In genomic region chr6:53673138-53673801, GRCh38 we compare ENCODE assay signal across 12 cellular contexts. TPM values are rescaled to one million over a fixed set of nuclear protein-coding genes. Genes with fewer than 3 reads are reported as not detected.
DNase-seq lines count a peak whose midpoint lies in the region; ATAC-seq and TF ChIP-seq lines count a peak whose summit lies in the region.
"Had no signal": no experiment of that assay in that cellular context is flagged by ENCODE, and none has a peak within 500 bp of the region (broad histone marks: within the 10 kb centered on the region; RNA-seq: fewer than 3 reads in every experiment).

No MANE protein-coding gene starts in this region.

- intact Hi-C loops in PC-3 (cut with micrococcal nuclease), result loop anchor here (1.0 kb wide), 1 partner anchor 21 kb away; no protein-coding TSS in a partner anchor
- intact Hi-C loops in naive thymus-derived CD4-positive, alpha-beta T cell (cut with micrococcal nuclease), result no loop called here
- intact Hi-C loops in activated T-helper 2 cell treated with anti-CD3 and anti-CD28 coated beads, Interferon-gamma antibody, Interleukin-2, Interleukin-4, amounts not matched to agents 10 μg/mL and 5 μg/mL and 100 μg/mL, durations not matched to agents 14 hours and 24 hours and 36 hours (cut with micrococcal nuclease), result no loop called here

- H3K27me3 ChIP-seq in PC-3 (ENCODE audit: low read length) (no peaks in the 10 kb centered on the region), gastroesophageal sphincter (no peaks in the 10 kb centered on the region)
- no peaks in the 10 kb centered on the region for H3K27me3 ChIP-seq in naive thymus-derived CD4-positive, alpha-beta T cell (ENCODE audit: control insufficient read depth in 2 of 2, insufficient read depth in 2 of 2, low read length in 2 of 2)

- H3K4me3 Mint-ChIP-seq in stimulated activated naive CD8-positive, alpha-beta T cell treated with anti-CD3 and anti-CD28 coated beads, Interleukin-15, amount 100 ng/mL, for 72 hours, result no peak overlapping the region
- no peak overlapping the region for H3K4me3 Mint-ChIP-seq in naive thymus-derived CD4-positive, alpha-beta T cell
- no peak overlapping the region for H3K4me3 Mint-ChIP-seq in activated T-helper 2 cell treated with anti-CD3 and anti-CD28 coated beads, Interferon-gamma antibody, Interleukin-2, Interleukin-4, amounts not matched to agents 10 μg/mL and 5 μg/mL and 100 μg/mL, durations not matched to agents 14 hours and 24 hours and 36 hours (ENCODE audit: low read depth)
- H3K4me3 Mint-ChIP-seq: effector memory CD8-positive, alpha-beta T cell; stimulated activated effector memory CD8-positive, alpha-beta T cell treated with anti-CD3 and anti-CD28 coated beads, Interleukin-12 subunit alpha, Interleukin-12 subunit beta, amount 100 ng/mL, for 72 hours had no signal

- no peaks in the 10 kb centered on the region for H3K4me1 Mint-ChIP-seq in stimulated activated naive CD8-positive, alpha-beta T cell treated with anti-CD3 and anti-CD28 coated beads, Interleukin-15, amount 100 ng/mL, for 72 hours
- no peaks in the 10 kb centered on the region for H3K4me1 Mint-ChIP-seq in naive thymus-derived CD4-positive, alpha-beta T cell
- H3K4me1 Mint-ChIP-seq in activated T-helper 2 cell treated with anti-CD3 and anti-CD28 coated beads, Interferon-gamma antibody, Interleukin-2, Interleukin-4, amounts not matched to agents 10 μg/mL and 5 μg/mL and 100 μg/mL, durations not matched to agents 14 hours and 24 hours and 36 hours (ENCODE audit: low read depth), result no peaks in the 10 kb centered on the region
- H3K4me1 Mint-ChIP-seq: stimulated activated effector memory CD8-positive, alpha-beta T cell treated with anti-CD3 and anti-CD28 coated beads, Interleukin-12 subunit alpha, Interleukin-12 subunit beta, amount 100 ng/mL, for 72 hours had no signal

- H3K27ac ChIP-seq in HEK293 (ENCODE audit: extremely low read depth, low read depth, low read length) (0 out of 2 replicates have a peak overlapping the region, but pooled peaks have one; percentile 5), PC-3 (ENCODE audit: low read length) (peak overlapping the region; percentile 52), gastroesophageal sphincter (no peak overlapping the region)
- H3K27ac ChIP-seq in naive thymus-derived CD4-positive, alpha-beta T cell (ENCODE audit: low read depth, low read length), result no peak overlapping the region

- H4K20me1 ChIP-seq in PC-3 (ENCODE audit: low read length), result no peaks in the 10 kb centered on the region

- H3K27me3 Mint-ChIP-seq in stimulated activated naive CD8-positive, alpha-beta T cell treated with anti-CD3 and anti-CD28 coated beads, Interleukin-15, amount 100 ng/mL, for 72 hours, result peaks cover 16% of the 10 kb centered on the region
- H3K27me3 Mint-ChIP-seq in naive thymus-derived CD4-positive, alpha-beta T cell, result peaks cover 11 to 22% (median 13%) of the 10 kb centered on the region in 5 donors
- peaks cover 17% of the 10 kb centered on the region for H3K27me3 Mint-ChIP-seq in activated T-helper 2 cell treated with anti-CD3 and anti-CD28 coated beads, Interferon-gamma antibody, Interleukin-2, Interleukin-4, amounts not matched to agents 10 μg/mL and 5 μg/mL and 100 μg/mL, durations not matched to agents 14 hours and 24 hours and 36 hours (ENCODE audit: low read depth)

- H3K27ac Mint-ChIP-seq in stimulated activated naive CD8-positive, alpha-beta T cell treated with anti-CD3 and anti-CD28 coated beads, Interleukin-15, amount 100 ng/mL, for 72 hours, result no peak overlapping the region
- no peak overlapping the region for H3K27ac Mint-ChIP-seq in naive thymus-derived CD4-positive, alpha-beta T cell
- no peak overlapping the region for H3K27ac Mint-ChIP-seq in activated T-helper 2 cell treated with anti-CD3 and anti-CD28 coated beads, Interferon-gamma antibody, Interleukin-2, Interleukin-4, amounts not matched to agents 10 μg/mL and 5 μg/mL and 100 μg/mL, durations not matched to agents 14 hours and 24 hours and 36 hours
- H3K27ac Mint-ChIP-seq: effector memory CD8-positive, alpha-beta T cell; stimulated activated effector memory CD8-positive, alpha-beta T cell treated with anti-CD3 and anti-CD28 coated beads, Interleukin-12 subunit alpha, Interleukin-12 subunit beta, amount 100 ng/mL, for 72 hours had no signal

- TF ChIP-seq CTCF in HEK293 (tag by site-specific recombination; IDR thresholded peaks at IDR 0.05), result no peak
- no peak for TF ChIP-seq CTCF in PC-3 (conservative IDR thresholded peaks at IDR 0.05; ENCODE audit: low read depth, low read length)
- TF ChIP-seq CTCF in fibroblast of mammary gland (conservative IDR thresholded peaks at IDR 0.05; ENCODE audit: control insufficient read depth, insufficient read depth, low read depth, low read length), result no peak
- no peak for TF ChIP-seq CTCF in gastroesophageal sphincter (IDR thresholded peaks at IDR 0.05)

- H3K9me2 ChIP-seq in PC-3 (replicated peaks; ENCODE audit: low read length), result no peaks in the 10 kb centered on the region

- no TSS peak for BruUV-seq in PC-3 (replicated peaks; lab: Mats Ljungman, UMichigan)

- no peak overlapping the region for H3K4me3 ChIP-seq in HEK293 (ENCODE audit: low read depth, low read length)
- H3K4me3 ChIP-seq in PC-3 (ENCODE audit: low read length), result peak overlapping the region; percentile 28; the same call in 1 of the 2 replicates
- H3K4me3 ChIP-seq in fibroblast of mammary gland (ENCODE audit: control insufficient read depth, low read depth, low read length), result no peak overlapping the region
- no peak overlapping the region for H3K4me3 ChIP-seq in naive thymus-derived CD4-positive, alpha-beta T cell (ENCODE audit: low read length)
- H3K4me3 ChIP-seq in gastroesophageal sphincter, result no peak overlapping the region

- 8 to 10% methylated on average over 2 of the region's 2 CpGs for WGBS in gastroesophageal sphincter (ENCODE audit: low coverage in 1 of 2), 2 donors

- H3K9me3 Mint-ChIP-seq in stimulated activated naive CD8-positive, alpha-beta T cell treated with anti-CD3 and anti-CD28 coated beads, Interleukin-15, amount 100 ng/mL, for 72 hours, result no peaks in the 10 kb centered on the region
- no peaks in the 10 kb centered on the region for H3K9me3 Mint-ChIP-seq in naive thymus-derived CD4-positive, alpha-beta T cell
- no peaks in the 10 kb centered on the region for H3K9me3 Mint-ChIP-seq in activated T-helper 2 cell treated with anti-CD3 and anti-CD28 coated beads, Interferon-gamma antibody, Interleukin-2, Interleukin-4, amounts not matched to agents 10 μg/mL and 5 μg/mL and 100 μg/mL, durations not matched to agents 14 hours and 24 hours and 36 hours
- H3K9me3 Mint-ChIP-seq: effector memory CD8-positive, alpha-beta T cell; stimulated activated effector memory CD8-positive, alpha-beta T cell treated with anti-CD3 and anti-CD28 coated beads, Interleukin-12 subunit alpha, Interleukin-12 subunit beta, amount 100 ng/mL, for 72 hours had no signal

- H3K79me2 ChIP-seq in PC-3 (ENCODE audit: low read length), result no peaks in the 10 kb centered on the region

- peak; percentile 66 for ATAC-seq in PC-3
- no peak for ATAC-seq in stimulated activated naive CD8-positive, alpha-beta T cell treated with anti-CD3 and anti-CD28 coated beads, Interleukin-15, amount 100 ng/mL, for 72 hours
- no peak for ATAC-seq in naive thymus-derived CD4-positive, alpha-beta T cell
- ATAC-seq in gastroesophageal sphincter, result no peak
- ATAC-seq: effector memory CD8-positive, alpha-beta T cell; stimulated activated effector memory CD8-positive, alpha-beta T cell treated with anti-CD3 and anti-CD28 coated beads, Interleukin-12 subunit alpha, Interleukin-12 subunit beta, amount 100 ng/mL, for 72 hours had no signal

- peaks cover 11% of the 10 kb centered on the region for H3F3A ChIP-seq in PC-3 (ENCODE audit: low read length, unreplicated experiment)

- no peak for TF ChIP-seq POLR2A in gastroesophageal sphincter (IDR thresholded peaks at IDR 0.05)

- peaks cover 11% of the 10 kb centered on the region for H3K4me1 ChIP-seq in HEK293 (ENCODE audit: control insufficient read depth, insufficient read depth, low read length)
- H3K4me1 ChIP-seq in PC-3 (ENCODE audit: insufficient read depth, low read length), result peaks cover 22% of the 10 kb centered on the region
- H3K4me1 ChIP-seq in naive thymus-derived CD4-positive, alpha-beta T cell (ENCODE audit: control insufficient read depth in 2 of 2, insufficient read depth in 2 of 2, low read length in 2 of 2), result no peaks in the 10 kb centered on the region
- H3K4me1 ChIP-seq in gastroesophageal sphincter, result peaks cover 0 to 8% (median 0%) of the 10 kb centered on the region in 3 donors

- DNase-seq in PC-3 (peak; percentile 98), fibroblast of mammary gland (ENCODE audit: low read depth) (peak; percentile 79), renal cortical epithelial cell (ENCODE audit: low read depth) (peak; percentile 84)
- DNase-seq in stimulated activated naive CD8-positive, alpha-beta T cell treated with anti-CD3 and anti-CD28 coated beads, Interleukin-15, amount 100 ng/mL, for 72 hours, result no peak
- DNase-seq in naive thymus-derived CD4-positive, alpha-beta T cell, result no peak
- no peak for DNase-seq in activated T-helper 2 cell treated with anti-CD3 and anti-CD28 coated beads, Interferon-gamma antibody, Interleukin-2, Interleukin-4, amounts not matched to agents 10 μg/mL and 5 μg/mL and 100 μg/mL, durations not matched to agents 14 hours and 24 hours and 36 hours (ENCODE audit: low spot score)
- DNase-seq: activated CD8-positive, alpha-beta memory T cell treated with anti-CD3 and anti-CD28 coated beads for 24 hours; effector memory CD8-positive, alpha-beta T cell; occipital lobe had no signal

- no peaks in the 10 kb centered on the region for H3K36me3 Mint-ChIP-seq in naive thymus-derived CD4-positive, alpha-beta T cell
- no peaks in the 10 kb centered on the region for H3K36me3 Mint-ChIP-seq in activated T-helper 2 cell treated with anti-CD3 and anti-CD28 coated beads, Interferon-gamma antibody, Interleukin-2, Interleukin-4, amounts not matched to agents 10 μg/mL and 5 μg/mL and 100 μg/mL, durations not matched to agents 14 hours and 24 hours and 36 hours (ENCODE audit: low read depth)
- H3K36me3 Mint-ChIP-seq: stimulated activated effector memory CD8-positive, alpha-beta T cell treated with anti-CD3 and anti-CD28 coated beads, Interleukin-12 subunit alpha, Interleukin-12 subunit beta, amount 100 ng/mL, for 72 hours had no signal

- CTCF ChIA-PET in HEK293 (lab: Yijun Ruan, JAX) (interaction anchor here (0.6 to 1.9 kb wide), 11 partner anchors 9 to 1438 kb away, joined by 3 to 15 read pairs (median 4); no protein-coding TSS in a partner anchor), PC-3 (lab: Charles Lee) (interaction anchor here (1.2 kb wide), 1 partner anchor 46 kb away, joined by 4 read pairs; no protein-coding TSS in a partner anchor)
- CTCF ChIA-PET in naive thymus-derived CD4-positive, alpha-beta T cell (lab: Charles Lee), result no interaction called here

- H3K4me2 ChIP-seq in PC-3 (ENCODE audit: low read length), result peak overlapping the region; percentile 80

- POLR2A ChIA-PET in HEK293 (lab: Yijun Ruan, JAX), result interaction anchor here (1.0 to 1.6 kb wide), 4 partner anchors 22 to 205 kb away, joined by 3 to 7 read pairs (median 4); no protein-coding TSS in a partner anchor
- POLR2A ChIA-PET in PC-3 (lab: Charles Lee; ENCODE audit: unreplicated experiment), result interaction anchor here (0.7 kb wide), 1 partner anchor 355 kb away, joined by 3 read pairs; no protein-coding TSS in a partner anchor
- POLR2A ChIA-PET in naive thymus-derived CD4-positive, alpha-beta T cell (lab: Charles Lee), result no interaction called here

- no peak overlapping the region for H2AFZ ChIP-seq in PC-3 (ENCODE audit: low read length)

- H3K36me3 ChIP-seq in HEK293 (ENCODE audit: control insufficient read depth in 2 of 2, insufficient read depth in 1 of 2, low read length in 2 of 2) (no peaks in the 10 kb centered on the region), PC-3 (ENCODE audit: low read depth, low read length) (no peaks in the 10 kb centered on the region), gastroesophageal sphincter (no peaks in the 10 kb centered on the region)
- no peaks in the 10 kb centered on the region for H3K36me3 ChIP-seq in naive thymus-derived CD4-positive, alpha-beta T cell (ENCODE audit: control insufficient read depth in 2 of 3, insufficient read depth in 3 of 3, low read length in 3 of 3)

- H3K9ac ChIP-seq in PC-3 (ENCODE audit: low read length), result no peak overlapping the region

- H3K9me3 ChIP-seq in HEK293 (ENCODE audit: control insufficient read depth, insufficient read depth, low read depth, low read length) (no peaks in the 10 kb centered on the region), PC-3 (ENCODE audit: low read length) (no peaks in the 10 kb centered on the region), gastroesophageal sphincter (no peaks in the 10 kb centered on the region)
- no peaks in the 10 kb centered on the region for H3K9me3 ChIP-seq in naive thymus-derived CD4-positive, alpha-beta T cell (ENCODE audit: control insufficient read depth in 2 of 3, low read length in 3 of 3)

- TF ChIP-seq EP300 in gastroesophageal sphincter (IDR thresholded peaks at IDR 0.05), result no peak

RNA-seq across cellular contexts. Expression of gene KLHL31, which starts 7.7 kb away (rescaled TPM):
- total RNA-seq in PC-3 (2014; rRNA removed) (0.17 and 0.33 TPM in 2 replicates), renal cortical epithelial cell (0.20 TPM in 1 of 2 replicates, not detected in the other), gastroesophageal sphincter (under 1 TPM; 0.07 to 0.62 (median 0.44) TPM)
- total RNA-seq in naive thymus-derived CD4-positive, alpha-beta T cell, result under 1 TPM in 4 of 5 experiments, not detected in 1; 0.12 to 0.49 (median 0.15) TPM
- not detected for polyA plus RNA-seq in naive thymus-derived CD4-positive, alpha-beta T cell
- 0.14 and 0.18 TPM in 2 replicates for total RNA-seq in activated T-helper 2 cell treated with anti-CD3 and anti-CD28 coated beads, Interferon-gamma antibody, Interleukin-2, Interleukin-4, amounts not matched to agents 10 μg/mL and 5 μg/mL and 100 μg/mL, durations not matched to agents 14 hours and 24 hours and 36 hours

Comparison
In these comparisons a context has a peak if more than half of its experiments do, and no peak if none do; other contexts are left out.
1. H3K27ac ChIP-seq: peak in HEK293 (single experiment) and PC-3 (single experiment); none in naive thymus-derived CD4-positive, alpha-beta T cell (single experiment) and gastroesophageal sphincter (0 of 4).
2. DNase-seq: peak in PC-3 (single experiment), fibroblast of mammary gland (single experiment) and renal cortical epithelial cell (single experiment); none in stimulated activated naive CD8-positive, alpha-beta T cell treated with anti-CD3 and anti-CD28 coated beads, Interleukin-15, amount 100 ng/mL, for 72 hours (0 of 2), naive thymus-derived CD4-positive, alpha-beta T cell (0 of 9) and activated T-helper 2 cell treated with anti-CD3 and anti-CD28 coated beads, Interferon-gamma antibody, Interleukin-2, Interleukin-4, amounts not matched to agents 10 μg/mL and 5 μg/mL and 100 μg/mL, durations not matched to agents 14 hours and 24 hours and 36 hours (single experiment).